In genomic region chr7:110283056-110283455, GRCh38 we compare ENCODE assay signal across 19 cellular contexts.
"Had no signal": no experiment of that assay in that cellular context is flagged by ENCODE, and none has a peak within 500 bp of the region (broad histone marks: within the 10 kb centered on the region; RNA-seq: fewer than 3 reads in every experiment).

No MANE protein-coding gene starts in this region.

- H3K27me3 Mint-ChIP-seq: activated naive CD8-positive, alpha-beta T cell; stimulated activated naive CD8-positive, alpha-beta T cell treated with anti-CD3 and anti-CD28 coated beads, Interleukin-15, amount 100 ng/mL, for 72 hours had no signal

- ATAC-seq: left cardiac atrium; lower lobe of right lung; stimulated activated naive CD8-positive, alpha-beta T cell treated with anti-CD3 and anti-CD28 coated beads, Interleukin-15, amount 100 ng/mL, for 72 hours had no signal

- H3K27me3 ChIP-seq: right atrium auricular region, suprapubic skin, transverse colon, vagina had no signal

- H3K9me3 Mint-ChIP-seq: activated T-helper 1 cell treated with anti-CD3 and anti-CD28 coated beads, Interleukin-12 subunit alpha, Interleukin-12 subunit beta, Interleukin-2, Interleukin-4 antibody, amounts not matched to agents 30 ng/mL and 10 ng/mL and 1 ng/mL, durations not matched to agents 14 hours and 24 hours and 36 hours; nephron; stimulated activated naive CD8-positive, alpha-beta T cell treated with anti-CD3 and anti-CD28 coated beads, Interleukin-15, amount 100 ng/mL, for 72 hours; T-helper 2 cell treated with Interferon-gamma antibody and Interleukin-4, amounts not matched to agents 5 μg/mL and 100 μg/mL, for 36 hours had no signal

- H3K4me3 Mint-ChIP-seq: activated naive CD8-positive, alpha-beta T cell; activated T-helper 1 cell treated with anti-CD3 and anti-CD28 coated beads, Interleukin-12 subunit alpha, Interleukin-12 subunit beta, Interleukin-2, Interleukin-4 antibody, amounts not matched to agents 30 ng/mL and 10 ng/mL and 1 ng/mL, durations not matched to agents 14 hours and 24 hours and 36 hours; nephron; stimulated activated naive CD8-positive, alpha-beta T cell treated with anti-CD3 and anti-CD28 coated beads, Interleukin-15, amount 100 ng/mL, for 72 hours; T-helper 2 cell treated with Interferon-gamma antibody and Interleukin-4, amounts not matched to agents 5 μg/mL and 100 μg/mL, for 36 hours had no signal

- H3K4me3 ChIP-seq: lower lobe of right lung, right atrium auricular region, suprapubic skin, transverse colon, vagina had no signal

- H3K27ac ChIP-seq: epithelial cell of prostate, lower lobe of right lung, right atrium auricular region, suprapubic skin, transverse colon, vagina had no signal

- H3K27ac Mint-ChIP-seq: activated naive CD8-positive, alpha-beta T cell; activated T-helper 1 cell treated with anti-CD3 and anti-CD28 coated beads, Interleukin-12 subunit alpha, Interleukin-12 subunit beta, Interleukin-2, Interleukin-4 antibody, amounts not matched to agents 30 ng/mL and 10 ng/mL and 1 ng/mL, durations not matched to agents 14 hours and 24 hours and 36 hours; nephron; stimulated activated naive CD8-positive, alpha-beta T cell treated with anti-CD3 and anti-CD28 coated beads, Interleukin-15, amount 100 ng/mL, for 72 hours; T-helper 2 cell treated with Interferon-gamma antibody and Interleukin-4, amounts not matched to agents 5 μg/mL and 100 μg/mL, for 36 hours had no signal

- H3K4me1 ChIP-seq: lower lobe of right lung, right atrium auricular region, suprapubic skin, transverse colon, vagina had no signal

- H3K36me3 Mint-ChIP-seq: activated naive CD8-positive, alpha-beta T cell had no signal

- H3K4me1 Mint-ChIP-seq: nephron; stimulated activated naive CD8-positive, alpha-beta T cell treated with anti-CD3 and anti-CD28 coated beads, Interleukin-15, amount 100 ng/mL, for 72 hours had no signal

- H3K36me3 ChIP-seq: lower lobe of right lung, right atrium auricular region, suprapubic skin, transverse colon, vagina had no signal

- H3K9me3 ChIP-seq: lower lobe of right lung, right atrium auricular region, suprapubic skin, transverse colon, vagina had no signal

- DNase-seq: activated CD4-positive, alpha-beta T cell treated with anti-CD3 and anti-CD28 coated beads, Interleukin-2, amount 50 U/mL, for 4 hours; activated gamma-delta T cell treated with Interleukin-2 at 50 U/mL for 16 hours; activated T-cell treated with anti-CD3 and anti-CD28 coated beads for 4 hours; foreskin fibroblast; left cardiac atrium; lower lobe of right lung; posterior cingulate gyrus; stimulated activated CD4-positive, alpha-beta T cell treated with anti-CD3 and anti-CD28 coated beads, Interleukin-15, amount 100 ng/mL, for 24 hours; stimulated activated CD4-positive, alpha-beta T cell treated with anti-CD3 and anti-CD28 coated beads, Interleukin-2, amount 100 ng/mL, for 48 hours; stimulated activated naive CD8-positive, alpha-beta T cell treated with anti-CD3 and anti-CD28 coated beads, Interleukin-15, amount 100 ng/mL, for 72 hours; transverse colon had no signal
